ENCODE assay signal across 22 cellular contexts in the genomic region with DNA sequence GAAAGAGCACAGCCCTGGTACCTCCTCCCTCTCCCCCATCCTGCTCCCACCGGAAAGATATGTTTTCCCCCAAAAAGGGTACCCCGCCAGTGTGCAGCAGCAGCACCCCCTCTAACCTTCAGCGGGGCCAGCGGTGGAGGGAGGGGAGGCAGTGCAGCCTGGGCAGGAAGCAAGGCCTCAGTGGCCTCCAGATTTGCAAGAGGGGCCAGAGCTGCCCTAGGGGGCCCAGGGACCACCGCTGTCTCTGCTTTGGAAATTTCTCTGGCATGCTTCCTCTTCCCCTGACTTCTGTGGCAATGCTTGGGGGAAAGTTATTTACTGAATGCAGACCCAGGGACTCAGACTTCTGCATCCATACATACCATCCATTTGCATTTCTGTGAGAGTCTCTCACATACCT.
DNase-seq lines count a peak whose midpoint lies in the region; ATAC-seq and TF ChIP-seq lines count a peak whose summit lies in the region.
"Had no signal": no experiment of that assay in that cellular context is flagged by ENCODE, and none has a peak within 500 bp of the region (broad histone marks: within the 10 kb centered on the region; RNA-seq: fewer than 3 reads in every experiment).

No MANE protein-coding gene starts in this region.

- CTCF ChIA-PET in activated CD8-positive, alpha-beta T cell treated with anti-CD3 and anti-CD28 coated beads, Interleukin-2, amount 10 ng/mL, durations not matched to agents 7 days and 5 days (lab: Charles Lee), result no interaction called here
- CTCF ChIA-PET in activated CD8-positive, alpha-beta T cell treated with anti-CD3 and anti-CD28 coated beads for 36 hours (lab: Charles Lee), result no interaction called here

- POLR2A ChIA-PET in activated CD8-positive, alpha-beta T cell treated with anti-CD3 and anti-CD28 coated beads, Interleukin-2, amount 10 ng/mL, durations not matched to agents 7 days and 5 days (lab: Charles Lee), result no interaction called here
- POLR2A ChIA-PET in activated CD8-positive, alpha-beta T cell treated with anti-CD3 and anti-CD28 coated beads for 36 hours (lab: Charles Lee), result no interaction called here
- POLR2A ChIA-PET in naive thymus-derived CD8-positive, alpha-beta T cell (lab: Charles Lee), result no interaction called here

- peaks cover 66% of the 10 kb centered on the region for H3K4me1 Mint-ChIP-seq in activated CD8-positive, alpha-beta T cell treated with anti-CD3 and anti-CD28 coated beads, Interleukin-2, amount 10 ng/mL, durations not matched to agents 7 days and 5 days (ENCODE audit: low read depth)
- peaks cover 24% of the 10 kb centered on the region for H3K4me1 Mint-ChIP-seq in activated CD8-positive, alpha-beta T cell treated with anti-CD3 and anti-CD28 coated beads for 36 hours (ENCODE audit: low read depth)
- H3K4me1 Mint-ChIP-seq in activated T-helper 1 cell treated with anti-CD3 and anti-CD28 coated beads, Interleukin-12 subunit alpha, Interleukin-12 subunit beta, Interleukin-2, Interleukin-4 antibody, amounts not matched to agents 30 ng/mL and 10 ng/mL and 1 ng/mL, durations not matched to agents 14 hours and 24 hours and 36 hours (ENCODE audit: low read depth), result peaks cover 56% of the 10 kb centered on the region
- H3K4me1 Mint-ChIP-seq in naive thymus-derived CD8-positive, alpha-beta T cell, result peaks cover 17 to 34% (median 25%) of the 10 kb centered on the region in 4 donors

- H3K4me3 Mint-ChIP-seq in activated CD8-positive, alpha-beta T cell treated with anti-CD3 and anti-CD28 coated beads, Interleukin-2, amount 10 ng/mL, durations not matched to agents 7 days and 5 days, result peak overlapping the region; percentile 34
- H3K4me3 Mint-ChIP-seq in activated CD8-positive, alpha-beta T cell treated with anti-CD3 and anti-CD28 coated beads for 36 hours, result no peak overlapping the region
- peak overlapping the region; percentile 38 for H3K4me3 Mint-ChIP-seq in activated T-helper 1 cell treated with anti-CD3 and anti-CD28 coated beads, Interleukin-12 subunit alpha, Interleukin-12 subunit beta, Interleukin-2, Interleukin-4 antibody, amounts not matched to agents 30 ng/mL and 10 ng/mL and 1 ng/mL, durations not matched to agents 14 hours and 24 hours and 36 hours
- peak overlapping the region in 6 of 10 donors; percentile 56 to 77 (median 60) for H3K4me3 Mint-ChIP-seq in naive thymus-derived CD8-positive, alpha-beta T cell
- H3K4me3 Mint-ChIP-seq: stimulated activated naive CD8-positive, alpha-beta T cell treated with anti-CD3 and anti-CD28 coated beads, Interleukin-15, Interleukin-2, amounts not matched to agents 100 ng/mL and 50 ng/mL, for 24 hours had no signal

- H3K27ac ChIP-seq in dorsolateral prefrontal cortex, result peak overlapping the region in 1 of 59 donors; percentile 36
- H3K27ac ChIP-seq: left ventricle myocardium inferior, PC-9, thyroid gland had no signal

- peak overlapping the region; percentile 31 for H3K27ac Mint-ChIP-seq in activated CD8-positive, alpha-beta T cell treated with anti-CD3 and anti-CD28 coated beads, Interleukin-2, amount 10 ng/mL, durations not matched to agents 7 days and 5 days
- no peak overlapping the region for H3K27ac Mint-ChIP-seq in activated CD8-positive, alpha-beta T cell treated with anti-CD3 and anti-CD28 coated beads for 36 hours
- H3K27ac Mint-ChIP-seq in activated T-helper 1 cell treated with anti-CD3 and anti-CD28 coated beads, Interleukin-12 subunit alpha, Interleukin-12 subunit beta, Interleukin-2, Interleukin-4 antibody, amounts not matched to agents 30 ng/mL and 10 ng/mL and 1 ng/mL, durations not matched to agents 14 hours and 24 hours and 36 hours, result no peak overlapping the region
- H3K27ac Mint-ChIP-seq in naive thymus-derived CD8-positive, alpha-beta T cell, result peak overlapping the region in 4 of 10 donors; percentile 21 to 86 (median 56)
- H3K27ac Mint-ChIP-seq: activated T-cell treated with anti-CD3 and anti-CD28 coated beads, Interleukin-2, amount 50 U/mL, for 72 hours; naive B cell had no signal

- H3K36me3 ChIP-seq in H7 (replicated peaks; ENCODE audit: control insufficient read depth, insufficient read depth, low read length), result no peaks in the 10 kb centered on the region
- H3K36me3 ChIP-seq: left ventricle myocardium inferior, thyroid gland had no signal

- H3K27me3 ChIP-seq in H7 (ENCODE audit: control insufficient read depth, insufficient read depth, low read length) (no peaks in the 10 kb centered on the region), dorsolateral prefrontal cortex (peaks cover 0 to 5% (median 0%) of the 10 kb centered on the region in 45 donors)
- H3K27me3 ChIP-seq: thyroid gland had no signal

- TF ChIP-seq CTCF in activated CD8-positive, alpha-beta T cell treated with anti-CD3 and anti-CD28 coated beads for 36 hours (IDR thresholded peaks at IDR 0.05), result no peak
- TF ChIP-seq CTCF in dorsolateral prefrontal cortex (IDR thresholded peaks at IDR 0.05 in 54 of 56, conservative IDR thresholded peaks at IDR 0.05 in 2 of 56; ENCODE audit: low read depth in 1 of 56, partially characterized antibody in 56 of 56), result no peak

- intact Hi-C loops in activated CD8-positive, alpha-beta T cell treated with anti-CD3 and anti-CD28 coated beads for 36 hours (cut with micrococcal nuclease), result no loop called here
- intact Hi-C loops in activated T-helper 1 cell treated with anti-CD3 and anti-CD28 coated beads, Interleukin-12 subunit alpha, Interleukin-12 subunit beta, Interleukin-2, Interleukin-4 antibody, amounts not matched to agents 30 ng/mL and 10 ng/mL and 1 ng/mL, durations not matched to agents 14 hours and 24 hours and 36 hours (cut with micrococcal nuclease), result no loop called here
- intact Hi-C loops in dorsolateral prefrontal cortex (cut with DNase I), result no loop called here

- no peaks in the 10 kb centered on the region for H3K36me3 Mint-ChIP-seq in activated CD8-positive, alpha-beta T cell treated with anti-CD3 and anti-CD28 coated beads, Interleukin-2, amount 10 ng/mL, durations not matched to agents 7 days and 5 days (ENCODE audit: low read depth)
- no peaks in the 10 kb centered on the region for H3K36me3 Mint-ChIP-seq in activated CD8-positive, alpha-beta T cell treated with anti-CD3 and anti-CD28 coated beads for 36 hours (ENCODE audit: low read depth)
- H3K36me3 Mint-ChIP-seq in activated T-helper 1 cell treated with anti-CD3 and anti-CD28 coated beads, Interleukin-12 subunit alpha, Interleukin-12 subunit beta, Interleukin-2, Interleukin-4 antibody, amounts not matched to agents 30 ng/mL and 10 ng/mL and 1 ng/mL, durations not matched to agents 14 hours and 24 hours and 36 hours (ENCODE audit: low read depth), result peaks cover 2% of the 10 kb centered on the region
- H3K36me3 Mint-ChIP-seq in naive thymus-derived CD8-positive, alpha-beta T cell, result no peaks in the 10 kb centered on the region
- H3K36me3 Mint-ChIP-seq: naive B cell had no signal

- H3K9me3 Mint-ChIP-seq in activated CD8-positive, alpha-beta T cell treated with anti-CD3 and anti-CD28 coated beads, Interleukin-2, amount 10 ng/mL, durations not matched to agents 7 days and 5 days (ENCODE audit: insufficient read depth), result no peaks in the 10 kb centered on the region
- H3K9me3 Mint-ChIP-seq in activated CD8-positive, alpha-beta T cell treated with anti-CD3 and anti-CD28 coated beads for 36 hours, result no peaks in the 10 kb centered on the region
- no peaks in the 10 kb centered on the region for H3K9me3 Mint-ChIP-seq in activated T-helper 1 cell treated with anti-CD3 and anti-CD28 coated beads, Interleukin-12 subunit alpha, Interleukin-12 subunit beta, Interleukin-2, Interleukin-4 antibody, amounts not matched to agents 30 ng/mL and 10 ng/mL and 1 ng/mL, durations not matched to agents 14 hours and 24 hours and 36 hours
- no peaks in the 10 kb centered on the region for H3K9me3 Mint-ChIP-seq in naive thymus-derived CD8-positive, alpha-beta T cell
- H3K9me3 Mint-ChIP-seq: activated T-cell treated with anti-CD3 and anti-CD28 coated beads, Interleukin-2, amount 50 U/mL, for 72 hours; naive B cell; stimulated activated naive CD8-positive, alpha-beta T cell treated with anti-CD3 and anti-CD28 coated beads, Interleukin-15, Interleukin-2, amounts not matched to agents 100 ng/mL and 50 ng/mL, for 24 hours had no signal

- H3K27me3 Mint-ChIP-seq in activated CD8-positive, alpha-beta T cell treated with anti-CD3 and anti-CD28 coated beads, Interleukin-2, amount 10 ng/mL, durations not matched to agents 7 days and 5 days (ENCODE audit: low read depth), result peaks cover 31% of the 10 kb centered on the region
- H3K27me3 Mint-ChIP-seq in activated CD8-positive, alpha-beta T cell treated with anti-CD3 and anti-CD28 coated beads for 36 hours, result peaks cover 20% of the 10 kb centered on the region
- peaks cover 18% of the 10 kb centered on the region for H3K27me3 Mint-ChIP-seq in activated T-helper 1 cell treated with anti-CD3 and anti-CD28 coated beads, Interleukin-12 subunit alpha, Interleukin-12 subunit beta, Interleukin-2, Interleukin-4 antibody, amounts not matched to agents 30 ng/mL and 10 ng/mL and 1 ng/mL, durations not matched to agents 14 hours and 24 hours and 36 hours (ENCODE audit: insufficient read depth)
- H3K27me3 Mint-ChIP-seq in naive thymus-derived CD8-positive, alpha-beta T cell, result peaks cover 0 to 21% (median 3%) of the 10 kb centered on the region in 5 donors

- no peak for DNase-seq in activated CD8-positive, alpha-beta T cell treated with anti-CD3 and anti-CD28 coated beads, Interleukin-2, amount 10 ng/mL, durations not matched to agents 7 days and 5 days
- no peak for DNase-seq in activated CD8-positive, alpha-beta T cell treated with anti-CD3 and anti-CD28 coated beads for 36 hours
- DNase-seq in H7, result peak; percentile 71
- no peak for DNase-seq in activated T-helper 1 cell treated with anti-CD3 and anti-CD28 coated beads, Interleukin-12 subunit alpha, Interleukin-12 subunit beta, Interleukin-2, Interleukin-4 antibody, amounts not matched to agents 30 ng/mL and 10 ng/mL and 1 ng/mL, durations not matched to agents 14 hours and 24 hours and 36 hours (ENCODE audit: low spot score)
- DNase-seq in naive thymus-derived CD8-positive, alpha-beta T cell, result no peak
- no peak for DNase-seq in C1 segment of cervical spinal cord (lab: John Stamatoyannopoulos, UW)
- DNase-seq in dorsolateral prefrontal cortex, result no peak
- DNase-seq: activated CD4-positive, CD25-positive, alpha-beta regulatory T cell treated with anti-CD3 and anti-CD28 coated beads, Interleukin-2, amount 50 U/mL, for 72 hours; activated naive CD4-positive, alpha-beta T cell treated with anti-CD3 and anti-CD28 coated beads, Interleukin-2, amount 50 U/mL, for 16 hours; cerebellar nuclear complex; DMS153; hippocampal formation; Karpas-422; naive B cell; NK-92 treated with Interleukin-12 subunit alpha and Interleukin-12 subunit beta, amount 100 ng/mL, for 24 hours; SHP77; thyroid gland had no signal

- H3K4me3 ChIP-seq in H7 (ENCODE audit: insufficient read depth, low read depth, low read length) (no peak overlapping the region), dorsolateral prefrontal cortex (no peak overlapping the region)
- H3K4me3 ChIP-seq: left ventricle myocardium inferior, PC-9, thyroid gland had no signal

- no peak for ATAC-seq in activated CD8-positive, alpha-beta T cell treated with anti-CD3 and anti-CD28 coated beads, Interleukin-2, amount 10 ng/mL, durations not matched to agents 7 days and 5 days
- ATAC-seq in activated CD8-positive, alpha-beta T cell treated with anti-CD3 and anti-CD28 coated beads for 36 hours, result no peak
- ATAC-seq in naive thymus-derived CD8-positive, alpha-beta T cell, result no peak
- ATAC-seq in GM21723 (IDR thresholded peaks at IDR 0.05; ENCODE audit: unreplicated experiment), result no peak
